Comparison of ENCODE assay signal across 8 cellular contexts in the genomic region with DNA sequence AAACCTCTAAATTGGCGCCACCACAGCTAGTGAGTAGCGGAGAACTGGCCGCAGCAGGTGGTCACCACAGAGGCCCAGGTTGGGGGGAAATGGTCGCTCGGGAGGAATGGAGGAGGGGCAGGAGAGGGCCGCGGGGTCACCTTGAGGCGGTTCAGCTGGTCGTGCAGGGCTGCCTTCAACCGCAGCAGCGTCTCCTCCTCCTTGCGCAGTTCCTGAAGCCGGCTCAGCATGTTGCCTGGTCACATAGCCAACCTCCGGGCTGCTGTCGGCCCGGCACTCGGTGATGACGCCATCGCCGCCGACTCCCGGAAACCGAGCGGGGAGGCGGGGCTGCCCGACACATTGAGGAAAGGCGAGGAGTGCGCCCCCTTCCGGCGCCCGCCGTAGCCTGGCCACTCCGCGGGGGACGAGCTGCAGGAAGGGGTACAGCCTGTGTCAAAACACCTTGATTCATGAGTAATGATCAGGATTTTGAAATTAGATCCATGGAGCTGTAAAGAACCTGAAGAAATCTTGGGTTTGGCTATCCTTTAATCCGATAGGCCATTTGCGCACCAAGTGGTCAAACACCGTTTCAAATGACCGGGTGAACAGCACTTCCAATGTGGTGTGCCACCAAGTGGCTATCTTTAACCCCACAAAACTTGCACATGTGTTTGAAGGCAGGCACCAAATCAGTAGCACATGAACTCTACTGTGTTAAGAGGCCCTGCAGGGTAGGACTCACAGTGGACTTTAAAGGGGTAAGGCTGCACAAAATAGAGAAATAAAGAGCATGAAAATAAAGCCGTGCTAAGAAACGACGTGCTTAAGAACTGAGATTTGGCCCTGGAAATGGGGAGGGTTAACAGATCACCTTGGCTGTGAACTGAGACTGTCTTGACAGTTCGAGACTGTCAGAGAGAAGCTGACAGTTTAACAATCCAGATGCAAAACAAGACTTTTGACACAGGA.
DNase-seq lines count a peak whose midpoint lies in the region; ATAC-seq and TF ChIP-seq lines count a peak whose summit lies in the region.

A gene with protein sequence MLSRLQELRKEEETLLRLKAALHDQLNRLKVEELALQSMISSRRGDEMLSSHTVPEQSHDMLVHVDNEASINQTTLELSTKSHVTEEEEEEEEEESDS (minus strand): TSS at position 261 of the 954 bp plus-strand sequence. CDS start 31 bp downstream, at position 230.

- ATAC-seq in GM18907 (IDR thresholded peaks at IDR 0.05; ENCODE audit: unreplicated experiment) (peak; percentile 85), HG03175 (IDR thresholded peaks at IDR 0.05; ENCODE audit: unreplicated experiment) (peak; percentile 89)

- H3K4me3 ChIP-seq in AG09309 (ENCODE audit: control insufficient read depth, low read depth, low read length), result peak within 1 kb of the TSS; percentile 88

- TF ChIP-seq CTCF in AG09309 (IDR thresholded peaks at IDR 0.05; ENCODE audit: control insufficient read depth, insufficient read depth, low read depth, low read length, missing control alignments), result peak; percentile 97

- DNase-seq in AG09309 (ENCODE audit: low read depth) (peak; percentile 54), NCI-H345 treated with DMSO at 0.1 percent for 48 hours (lab: John Stamatoyannopoulos, UW; ENCODE audit: unreplicated experiment) (peak; percentile 71), iris pigment epithelial cell (ENCODE audit: low read depth) (peak; percentile 95)
- peak; percentile 96 to 98 (median 97) for DNase-seq in activated CD4-positive, CD25-positive, alpha-beta regulatory T cell (lab: John Stamatoyannopoulos, UW)
- DNase-seq in central memory CD4-positive, alpha-beta T cell, result peak; percentile 96
- peak; percentile 96 to 99 (median 97) for DNase-seq in stimulated activated CD4-positive, alpha-beta T cell treated with anti-CD3 and anti-CD28 coated beads, Interleukin-12 subunit alpha, Interleukin-12 subunit beta, amount 100 ng/mL, for 48 hours (ENCODE audit: low read depth in 2 of 3, low spot score in 1 of 3)

Comparison
In these comparisons a context has a peak if more than half of its experiments do, and no peak if none do; other contexts are left out.
1. Peak in every context shown above with its lines: DNase-seq, ATAC-seq and H3K4me3 ChIP-seq.